In genomic region chr10:21593986-21594385, GRCh38 we compare ENCODE assay signal across 24 cellular contexts.
"Had no signal": no experiment of that assay in that cellular context is flagged by ENCODE, and none has a peak within 500 bp of the region (broad histone marks: within the 10 kb centered on the region; RNA-seq: fewer than 3 reads in every experiment).

No MANE protein-coding gene starts in this region.

- H3K36me3 ChIP-seq: adrenal gland, right lobe of liver had no signal

- H3K9me3 Mint-ChIP-seq: activated CD4-positive, alpha-beta T cell treated with anti-CD3 and anti-CD28 coated beads, Interleukin-2, amount 10 ng/mL, durations not matched to agents 7 days and 5 days; activated T-helper 2 cell treated with anti-CD3 and anti-CD28 coated beads, Interferon-gamma antibody, Interleukin-2, Interleukin-4, amounts not matched to agents 10 μg/mL and 5 μg/mL and 100 μg/mL, durations not matched to agents 14 hours and 24 hours and 36 hours had no signal

- ATAC-seq: activated CD4-positive, CD25-positive, alpha-beta regulatory T cell treated with anti-CD3 and anti-CD28 coated beads, Interleukin-2, amount 50 U/mL, for 24 hours; activated CD8-positive, alpha-beta memory T cell treated with anti-CD3 and anti-CD28 coated beads, Interleukin-2, amount 10 ng/mL, durations not matched to agents 7 days and 5 days; activated CD8-positive, alpha-beta T cell treated with anti-CD3 and anti-CD28 coated beads, Interleukin-2, amount 10 ng/mL, durations not matched to agents 7 days and 5 days; body of pancreas; heart right ventricle; right lobe of liver had no signal

- H3K4me3 ChIP-seq: adrenal gland, body of pancreas, esophagus squamous epithelium, heart right ventricle, right lobe of liver, tibial nerve had no signal

- H3K4me1 Mint-ChIP-seq: nephron progenitor cell had no signal

- H3K27me3 ChIP-seq: adrenal gland, body of pancreas, esophagus squamous epithelium, heart right ventricle, neutrophil, right lobe of liver, tibial nerve had no signal

- H3K27me3 Mint-ChIP-seq: activated CD4-positive, alpha-beta T cell treated with anti-CD3 and anti-CD28 coated beads, Interleukin-2, amount 10 ng/mL, durations not matched to agents 7 days and 5 days; activated CD8-positive, alpha-beta memory T cell treated with anti-CD3 and anti-CD28 coated beads, Interleukin-2, amount 10 ng/mL, durations not matched to agents 7 days and 5 days; activated naive CD8-positive, alpha-beta T cell; naive B cell had no signal

- H3K27ac Mint-ChIP-seq: activated CD4-positive, alpha-beta T cell treated with anti-CD3 and anti-CD28 coated beads, Interleukin-2, amount 10 ng/mL, durations not matched to agents 7 days and 5 days; activated CD8-positive, alpha-beta memory T cell treated with anti-CD3 and anti-CD28 coated beads, Interleukin-2, amount 10 ng/mL, durations not matched to agents 7 days and 5 days; activated CD8-positive, alpha-beta T cell treated with anti-CD3 and anti-CD28 coated beads, Interleukin-2, amount 10 ng/mL, durations not matched to agents 7 days and 5 days; activated naive CD8-positive, alpha-beta T cell; activated T-helper 2 cell treated with anti-CD3 and anti-CD28 coated beads, Interferon-gamma antibody, Interleukin-2, Interleukin-4, amounts not matched to agents 10 μg/mL and 5 μg/mL and 100 μg/mL, durations not matched to agents 14 hours and 24 hours and 36 hours; mesothelial cell of epicardium; nephron progenitor cell had no signal

- DNase-seq: activated CD4-positive, alpha-beta T cell treated with anti-CD3 and anti-CD28 coated beads, Interleukin-2, amount 10 ng/mL, durations not matched to agents 7 days and 5 days; activated CD8-positive, alpha-beta memory T cell treated with anti-CD3 and anti-CD28 coated beads, Interleukin-2, amount 10 ng/mL, durations not matched to agents 7 days and 5 days; activated CD8-positive, alpha-beta T cell treated with anti-CD3 and anti-CD28 coated beads, Interleukin-2, amount 10 ng/mL, durations not matched to agents 7 days and 5 days; activated T-cell treated with anti-CD3 and anti-CD28 coated beads, Interleukin-2, amount 50 U/mL, for 48 hours; adrenal gland; aorta; body of pancreas; effector CD8-positive, alpha-beta T cell; esophagus squamous epithelium; foreskin melanocyte; heart right ventricle; naive B cell; nephron progenitor cell; right lobe of liver; stimulated activated CD4-positive, alpha-beta T cell treated with anti-CD3 and anti-CD28 coated beads, Interleukin-4, amount 100 ng/mL, for 1 hour had no signal

- FAIRE-seq: colon, endometrium, TTC549 had no signal

- H3K4me1 ChIP-seq: body of pancreas, esophagus squamous epithelium, right lobe of liver had no signal

- H3K4me3 Mint-ChIP-seq: activated CD4-positive, alpha-beta T cell treated with anti-CD3 and anti-CD28 coated beads, Interleukin-2, amount 10 ng/mL, durations not matched to agents 7 days and 5 days; activated CD8-positive, alpha-beta memory T cell treated with anti-CD3 and anti-CD28 coated beads, Interleukin-2, amount 10 ng/mL, durations not matched to agents 7 days and 5 days; activated CD8-positive, alpha-beta T cell treated with anti-CD3 and anti-CD28 coated beads, Interleukin-2, amount 10 ng/mL, durations not matched to agents 7 days and 5 days; activated naive CD8-positive, alpha-beta T cell; mesothelial cell of epicardium; naive B cell; nephron progenitor cell had no signal

- H3K9me3 ChIP-seq: adrenal gland, body of pancreas, esophagus squamous epithelium, heart right ventricle, neutrophil, right lobe of liver, tibial nerve had no signal
